Comparison of ENCODE assay signal across 25 cellular contexts in genomic region chr7:18041202-18041601, GRCh38. TPM values are rescaled to one million over a fixed set of nuclear protein-coding genes. Genes with fewer than 3 reads are reported as not detected.
DNase-seq lines count a peak whose midpoint lies in the region; ATAC-seq and TF ChIP-seq lines count a peak whose summit lies in the region.
"Had no signal": no experiment of that assay in that cellular context is flagged by ENCODE, and none has a peak within 500 bp of the region (broad histone marks: within the 10 kb centered on the region; RNA-seq: fewer than 3 reads in every experiment).

No MANE protein-coding gene starts in this region.

- H3K36me3 Mint-ChIP-seq in activated T-cell treated with anti-CD3 and anti-CD28 coated beads, Interleukin-2, amount 50 U/mL, for 72 hours (ENCODE audit: insufficient read depth in 2 of 2), result peaks cover 0 to 2% of the 10 kb centered on the region in 2 donors

- H3K36me3 ChIP-seq in adipocyte (ENCODE audit: control insufficient read depth, insufficient read depth, low read length, severe bottlenecking), result no peaks in the 10 kb centered on the region
- H3K36me3 ChIP-seq in uterus, result no peaks in the 10 kb centered on the region
- H3K36me3 ChIP-seq: BLaER1 treated with 17β-estradiol and CSF1 and Interleukin-3, amounts not matched to agents 10 nM and 100 nM; HAP-1 had no signal

- H3K9me3 ChIP-seq in adipocyte (ENCODE audit: control insufficient read depth, low read length) (peaks cover 8% of the 10 kb centered on the region), uterus (no peaks in the 10 kb centered on the region)
- H3K9me3 ChIP-seq: HAP-1 had no signal

- no peak overlapping the region for H3K9ac ChIP-seq in adipocyte (ENCODE audit: low read length)
- H3K9ac ChIP-seq: BLaER1 treated with 17β-estradiol and CSF1 and Interleukin-3, amounts not matched to agents 10 nM and 100 nM; KMS-11 had no signal

- H3K27ac Mint-ChIP-seq in activated T-cell treated with anti-CD3 and anti-CD28 coated beads, Interleukin-2, amount 50 U/mL, for 72 hours, result peak overlapping the region; percentile 76
- H3K27ac Mint-ChIP-seq: CD4-positive, alpha-beta T cell; GM23338; IgD-negative memory B cell had no signal

- no peak for ATAC-seq in activated T-cell treated with anti-CD3 and anti-CD28 coated beads, Interleukin-2, amount 50 U/mL, for 72 hours (replicated peaks in 1 of 2)
- ATAC-seq: GM23338 had no signal

- H3K27me3 ChIP-seq in adipocyte (replicated peaks; ENCODE audit: control insufficient read depth, insufficient read depth, low read length) (no peaks in the 10 kb centered on the region), uterus (no peaks in the 10 kb centered on the region)
- H3K27me3 ChIP-seq: BLaER1 treated with 17β-estradiol and CSF1 and Interleukin-3, amounts not matched to agents 10 nM and 100 nM had no signal

- no peak overlapping the region for H3K4me3 Mint-ChIP-seq in activated T-cell treated with anti-CD3 and anti-CD28 coated beads, Interleukin-2, amount 50 U/mL, for 72 hours
- H3K4me3 Mint-ChIP-seq: CD4-positive, alpha-beta T cell; GM23338; IgD-negative memory B cell had no signal

- peaks cover 0 to 3% of the 10 kb centered on the region in 2 donors for H3K9me3 Mint-ChIP-seq in activated T-cell treated with anti-CD3 and anti-CD28 coated beads, Interleukin-2, amount 50 U/mL, for 72 hours
- H3K9me3 Mint-ChIP-seq: CD4-positive, alpha-beta T cell; GM23338 had no signal

- H3K4me3 ChIP-seq in adipocyte (ENCODE audit: low read length) (no peak overlapping the region), uterus (no peak overlapping the region)
- H3K4me3 ChIP-seq: BLaER1 treated with 17β-estradiol and CSF1 and Interleukin-3, amounts not matched to agents 10 nM and 100 nM; GM23338; HAP-1 had no signal

- H3K4me1 Mint-ChIP-seq in activated T-cell treated with anti-CD3 and anti-CD28 coated beads, Interleukin-2, amount 50 U/mL, for 72 hours (ENCODE audit: low read depth), result no peaks in the 10 kb centered on the region
- H3K4me1 Mint-ChIP-seq: GM23338, IgD-negative memory B cell had no signal

- no peaks in the 10 kb centered on the region for H3K4me1 ChIP-seq in adipocyte (ENCODE audit: control insufficient read depth, insufficient read depth, low read length)
- no peaks in the 10 kb centered on the region for H3K4me1 ChIP-seq in uterus
- H3K4me1 ChIP-seq: BLaER1 treated with 17β-estradiol and CSF1 and Interleukin-3, amounts not matched to agents 10 nM and 100 nM; HAP-1 had no signal

- TF ChIP-seq POLR2A in uterus (IDR thresholded peaks at IDR 0.05), result no peak

- no peak overlapping the region for H3K27ac ChIP-seq in uterus
- H3K27ac ChIP-seq: BLaER1 treated with 17β-estradiol and CSF1 and Interleukin-3, amounts not matched to agents 10 nM and 100 nM; KMS-11 had no signal

- TF ChIP-seq CTCF in uterus (IDR thresholded peaks at IDR 0.05), result no peak

- H3K27me3 Mint-ChIP-seq in activated T-cell treated with anti-CD3 and anti-CD28 coated beads, Interleukin-2, amount 50 U/mL, for 72 hours (ENCODE audit: low read depth), result no peaks in the 10 kb centered on the region
- H3K27me3 Mint-ChIP-seq: CD4-positive, alpha-beta T cell; IgD-negative memory B cell had no signal

- no peak for DNase-seq in activated T-cell treated with anti-CD3 and anti-CD28 coated beads, Interleukin-2, amount 50 U/mL, for 72 hours
- no peak for DNase-seq in activated T-cell treated with anti-CD3 and anti-CD28 coated beads, Interleukin-2, amount 50 U/mL, for 48 hours
- DNase-seq in adipocyte (ENCODE audit: low read depth), result peak; percentile 27
- DNase-seq in iris pigment epithelial cell (ENCODE audit: low read depth), result peak; percentile 2
- no peak for DNase-seq in stimulated activated CD4-positive, alpha-beta T cell treated with anti-CD3 and anti-CD28 coated beads, Interleukin-4, amount 100 ng/mL, for 1 hour
- DNase-seq in HUDEP-2 (lab: John Stamatoyannopoulos, UW; ENCODE audit: unreplicated experiment in 76 of 76), result no peak
- DNase-seq in anterior cingulate cortex (lab: John Stamatoyannopoulos, UW), result no peak
- no peak for DNase-seq in uterus
- DNase-seq: AML-193; CD4-positive, alpha-beta T cell; MM.1S; NCI-H1092; NCI-H1417 treated with DMSO at 0.1 percent for 48 hours; NCI-H1694 treated with DMSO at 0.1 percent for 48 hours; NCI-H2081; NCI-H2171 treated with DMSO at 0.1 percent for 48 hours; NCI-H524; NCI-H748 treated with DMSO at 0.1 percent for 48 hours had no signal

- intact Hi-C loops in uterus (cut with DNase I; ENCODE audit: low total_unique reads), result no loop called here

RNA-seq across cellular contexts. Expression of gene PRPS1L1, which starts 13.6 kb away (rescaled TPM):
- total RNA-seq in activated T-cell treated with anti-CD3 and anti-CD28 coated beads, Interleukin-2, amount 50 U/mL, for 72 hours, result not detected
- not detected for total RNA-seq in uterus
- total RNA-seq: A172; CD4-positive, alpha-beta T cell; Daoy; GM23338 had no signal

Comparison
In these comparisons a context has a peak if more than half of its experiments do, and no peak if none do; other contexts are left out.
1. DNase-seq: peak in adipocyte (single experiment) and iris pigment epithelial cell (single experiment); none in activated T-cell treated with anti-CD3 and anti-CD28 coated beads, Interleukin-2, amount 50 U/mL, for 72 hours (0 of 2), activated T-cell treated with anti-CD3 and anti-CD28 coated beads, Interleukin-2, amount 50 U/mL, for 48 hours (0 of 2), stimulated activated CD4-positive, alpha-beta T cell treated with anti-CD3 and anti-CD28 coated beads, Interleukin-4, amount 100 ng/mL, for 1 hour (single experiment), HUDEP-2 (0 of 76), anterior cingulate cortex (0 of 58) and uterus (0 of 2).